In the genomic region with DNA sequence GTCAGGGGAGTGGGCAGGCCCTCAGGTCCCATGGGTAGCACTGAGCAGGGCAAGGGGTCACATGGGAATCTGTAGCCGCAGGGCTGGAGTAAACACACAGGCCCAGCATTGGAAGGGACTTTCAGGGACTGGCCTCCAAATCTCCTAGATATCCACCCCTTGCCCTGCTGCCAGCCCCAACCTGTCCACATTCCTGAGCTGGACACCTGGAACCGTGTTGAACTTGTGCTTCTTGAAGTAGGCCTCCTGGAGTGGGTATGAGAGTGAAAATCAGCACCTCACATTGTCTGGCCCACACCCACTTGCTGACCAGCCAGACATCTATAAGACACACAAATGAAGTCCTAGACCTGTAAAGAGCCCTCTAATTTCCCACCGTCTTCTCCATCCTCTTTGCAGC, we compare ENCODE assay signal across 23 cellular contexts. TPM values are rescaled to one million over a fixed set of nuclear protein-coding genes. Genes with fewer than 3 reads are reported as not detected.
"Had no signal": no experiment of that assay in that cellular context is flagged by ENCODE, and none has a peak within 500 bp of the region (broad histone marks: within the 10 kb centered on the region; RNA-seq: fewer than 3 reads in every experiment).

No MANE protein-coding gene starts in this region.

- H3K27me3 Mint-ChIP-seq: activated CD4-positive, alpha-beta T cell treated with anti-CD3 and anti-CD28 coated beads, Interleukin-2, amount 10 ng/mL, durations not matched to agents 7 days and 5 days; activated naive CD4-positive, alpha-beta T cell treated with anti-CD3 and anti-CD28 coated beads, Interleukin-2, amount 50 U/mL, for 24 hours; memory B cell; naive thymus-derived CD8-positive, alpha-beta T cell had no signal

- H3K27ac ChIP-seq: dorsolateral prefrontal cortex, tibial nerve, vagina had no signal

- H3K27me3 ChIP-seq: dorsolateral prefrontal cortex, tibial nerve, vagina had no signal

- H3K9me3 ChIP-seq: mucosa of descending colon, tibial nerve, vagina had no signal

- DNase-seq: activated CD4-positive, alpha-beta T cell treated with anti-CD3 and anti-CD28 coated beads, Interleukin-2, amount 10 ng/mL, durations not matched to agents 7 days and 5 days; activated CD8-positive, alpha-beta memory T cell treated with anti-CD3 and anti-CD28 coated beads for 24 hours; activated CD8-positive, alpha-beta memory T cell treated with anti-CD3 and anti-CD28 coated beads, Interleukin-2, amount 50 U/mL, for 48 hours; activated gamma-delta T cell; activated T-cell treated with anti-CD3 and anti-CD28 coated beads, Interleukin-2, amount 50 U/mL, for 72 hours; dorsolateral prefrontal cortex; erythroblast; hypothalamus; islet precursor cell; mucosa of descending colon; naive thymus-derived CD8-positive, alpha-beta T cell; retina; stimulated activated naive CD4-positive, alpha-beta T cell had no signal

- ATAC-seq: activated CD4-positive, CD25-positive, alpha-beta regulatory T cell treated with anti-CD3 and anti-CD28 coated beads, Interleukin-2, amount 50 U/mL, for 24 hours; activated T-cell treated with anti-CD3 and anti-CD28 coated beads, Interleukin-2, amount 50 U/mL, for 72 hours; mucosa of descending colon; naive thymus-derived CD8-positive, alpha-beta T cell had no signal

- H3K4me3 ChIP-seq: dorsolateral prefrontal cortex, mucosa of descending colon, tibial nerve, vagina had no signal

- H3K4me1 Mint-ChIP-seq: activated CD4-positive, alpha-beta T cell treated with anti-CD3 and anti-CD28 coated beads, Interleukin-2, amount 10 ng/mL, durations not matched to agents 7 days and 5 days had no signal

- H3K9me3 Mint-ChIP-seq: activated CD4-positive, alpha-beta T cell treated with anti-CD3 and anti-CD28 coated beads, Interleukin-2, amount 10 ng/mL, durations not matched to agents 7 days and 5 days; activated naive CD4-positive, alpha-beta T cell treated with anti-CD3 and anti-CD28 coated beads, Interleukin-2, amount 50 U/mL, for 24 hours; activated T-cell treated with anti-CD3 and anti-CD28 coated beads, Interleukin-2, amount 50 U/mL, for 72 hours; memory B cell; naive thymus-derived CD8-positive, alpha-beta T cell had no signal

- H3K27ac Mint-ChIP-seq: activated CD4-positive, alpha-beta T cell treated with anti-CD3 and anti-CD28 coated beads, Interleukin-2, amount 10 ng/mL, durations not matched to agents 7 days and 5 days; activated naive CD4-positive, alpha-beta T cell treated with anti-CD3 and anti-CD28 coated beads, Interleukin-2, amount 50 U/mL, for 24 hours; activated T-cell treated with anti-CD3 and anti-CD28 coated beads, Interleukin-2, amount 50 U/mL, for 72 hours; memory B cell had no signal

- H3K4me3 Mint-ChIP-seq: activated CD4-positive, alpha-beta T cell treated with anti-CD3 and anti-CD28 coated beads, Interleukin-2, amount 10 ng/mL, durations not matched to agents 7 days and 5 days; activated naive CD4-positive, alpha-beta T cell treated with anti-CD3 and anti-CD28 coated beads, Interleukin-2, amount 50 U/mL, for 24 hours; activated T-cell treated with anti-CD3 and anti-CD28 coated beads, Interleukin-2, amount 50 U/mL, for 72 hours; memory B cell; naive thymus-derived CD8-positive, alpha-beta T cell had no signal

- FAIRE-seq: frontal cortex had no signal

RNA-seq across cellular contexts. Expression of a gene that starts 12.6 kb away (rescaled TPM):
- total RNA-seq: activated CD4-positive, alpha-beta T cell treated with anti-CD3 and anti-CD28 coated beads, Interleukin-2, amount 10 ng/mL, durations not matched to agents 7 days and 5 days had no signal

RNA-seq across cellular contexts. Expression of a gene that starts 14.3 kb away (rescaled TPM):
- total RNA-seq: activated CD4-positive, alpha-beta T cell treated with anti-CD3 and anti-CD28 coated beads, Interleukin-2, amount 10 ng/mL, durations not matched to agents 7 days and 5 days; activated T-cell treated with anti-CD3 and anti-CD28 coated beads, Interleukin-2, amount 50 U/mL, for 72 hours; cardiac septum; dorsolateral prefrontal cortex; frontal cortex; mucosa of descending colon; naive thymus-derived CD8-positive, alpha-beta T cell; subcutaneous adipose tissue; T-helper 1 cell treated with Interleukin-12 subunit alpha and Interleukin-12 subunit beta and Interleukin-4 antibody, amounts not matched to agents 30 ng/mL and 1 ng/mL, for 36 hours; tibial nerve; vagina had no signal
- polyA plus RNA-seq: adipose tissue; naive thymus-derived CD8-positive, alpha-beta T cell had no signal

RNA-seq across cellular contexts. Expression of a gene that starts 15.7 kb away (rescaled TPM):
- total RNA-seq: activated CD4-positive, alpha-beta T cell treated with anti-CD3 and anti-CD28 coated beads, Interleukin-2, amount 10 ng/mL, durations not matched to agents 7 days and 5 days; naive thymus-derived CD8-positive, alpha-beta T cell had no signal
- polyA plus RNA-seq: naive thymus-derived CD8-positive, alpha-beta T cell had no signal
